In genomic region chr9:72464819-72465218, GRCh38 we compare ENCODE assay signal across 10 cellular contexts. TPM values are rescaled to one million over a fixed set of nuclear protein-coding genes. Genes with fewer than 3 reads are reported as not detected.
DNase-seq lines count a peak whose midpoint lies in the region; ATAC-seq, FAIRE-seq and TF ChIP-seq lines count a peak whose summit lies in the region.
"Had no signal": no experiment of that assay in that cellular context is flagged by ENCODE, and none has a peak within 500 bp of the region (broad histone marks: within the 10 kb centered on the region; RNA-seq: fewer than 3 reads in every experiment).

No MANE protein-coding gene starts in this region.

- in situ Hi-C loops in GM23248 (cut with MboI), result no loop called here

- ATAC-seq in lower lobe of right lung (peak; percentile 60 to 76), HG03045 (IDR thresholded peaks at IDR 0.05; ENCODE audit: unreplicated experiment) (no peak)

- peak overlapping the region; percentile 67 for H3K4me2 ChIP-seq in GM23248 (ENCODE audit: unreplicated experiment)

- H3K9me2 ChIP-seq in GM23248 (ENCODE audit: insufficient read depth), result no peaks in the 10 kb centered on the region

- H2AFZ ChIP-seq in GM23248, result peak overlapping the region; percentile 85

- no peak for TF ChIP-seq POLR2A in GM12892 (IDR thresholded peaks at IDR 0.05; ENCODE audit: low read depth, low read length)

- intact Hi-C loops in lower lobe of right lung (cut with DNase I), result no loop called here

- H3K27me3 ChIP-seq in GM23248 (replicated peaks; ENCODE audit: insufficient read depth) (no peaks in the 10 kb centered on the region), lower lobe of right lung (ENCODE audit: low read depth) (no peaks in the 10 kb centered on the region)

- no peaks in the 10 kb centered on the region for H4K20me1 ChIP-seq in GM23248 (ENCODE audit: insufficient read depth)

- H3K4me1 ChIP-seq in GM23248 (ENCODE audit: insufficient read depth) (peaks cover 17% of the 10 kb centered on the region), lower lobe of right lung (peaks cover 5% of the 10 kb centered on the region)

- H3K4me3 ChIP-seq in GM23248 (peak overlapping the region; percentile 52), lower lobe of right lung (peak overlapping the region; percentile 20)

- DNase-seq in GM12892 (ENCODE audit: insufficient read length) (no peak), GM23248 (peak; percentile 25), NCI-H82 treated with DMSO at 0.1 percent for 48 hours (lab: John Stamatoyannopoulos, UW; ENCODE audit: unreplicated experiment) (peak; percentile 56), lower lobe of right lung (no peak), foreskin melanocyte (no peak), HuH-7.5 (ENCODE audit: low spot score) (no peak), NCI-H526 treated with DMSO at 0.1 percent for 48 hours (lab: John Stamatoyannopoulos, UW) (no peak)
- DNase-seq: activated effector memory CD4-positive, alpha-beta T cell treated with anti-CD3 and anti-CD28 coated beads, Interleukin-2, amount 50 U/mL, for 16 hours had no signal

- no peaks in the 10 kb centered on the region for H3K79me2 ChIP-seq in GM23248 (ENCODE audit: insufficient read depth)

- no peak for TF ChIP-seq CTCF in lower lobe of right lung (IDR thresholded peaks at IDR 0.05)

- peak; percentile 81 for FAIRE-seq in GM12892 (lab: Jason Lieb, UNC)
- FAIRE-seq: G401.6 had no signal

- H3K9me3 ChIP-seq in GM23248 (ENCODE audit: low read depth) (no peaks in the 10 kb centered on the region), lower lobe of right lung (no peaks in the 10 kb centered on the region)

- WGBS in GM23248 (ENCODE audit: low coverage in 1 of 2, low lambda C conversion rate in 2 of 2, missing lambda C conversion rate in 2 of 2), 2 experiments, result 23 to 32% methylated on average over 7 of the region's 7 CpGs

- no peaks in the 10 kb centered on the region for H3K36me3 ChIP-seq in GM23248 (ENCODE audit: low read depth)
- no peaks in the 10 kb centered on the region for H3K36me3 ChIP-seq in lower lobe of right lung

- H3K9ac ChIP-seq in GM23248, result peak overlapping the region; percentile 28; the same call in 1 of the 2 replicates

- no peak overlapping the region for H3K27ac ChIP-seq in GM23248
- peak overlapping the region; percentile 32 for H3K27ac ChIP-seq in lower lobe of right lung

- H3F3A ChIP-seq in GM23248 (ENCODE audit: insufficient read depth), result peaks cover 7% of the 10 kb centered on the region; the same call in 1 of the 2 replicates

RNA-seq across cellular contexts. Expression of gene TMC1, which starts 56.6 kb away (rescaled TPM):
- not detected for polyA plus RNA-seq in GM12892 (2012; ENCODE audit: missing spikeins)
- total RNA-seq in GM23248 (2014; rRNA removed; shearing (Covaris generic)), result 2.4 TPM in 1 of 2 replicates, not detected in the other
- polyA plus RNA-seq in GM23248 (2016; fragmentation: Nextera tagmentation; extraction: Ambion mirVana), result 0.32 and 0.45 TPM in 2 replicates
- total RNA-seq in lower lobe of right lung, result not detected

Comparison
In these comparisons a context has a peak if more than half of its experiments do, and no peak if none do; other contexts are left out.
1. DNase-seq: peak in GM23248 (single experiment) and NCI-H82 treated with DMSO at 0.1 percent for 48 hours (single experiment); none in GM12892 (single experiment), lower lobe of right lung (single experiment), foreskin melanocyte (single experiment), HuH-7.5 (single experiment) and NCI-H526 treated with DMSO at 0.1 percent for 48 hours (single experiment).